In the genomic region with DNA sequence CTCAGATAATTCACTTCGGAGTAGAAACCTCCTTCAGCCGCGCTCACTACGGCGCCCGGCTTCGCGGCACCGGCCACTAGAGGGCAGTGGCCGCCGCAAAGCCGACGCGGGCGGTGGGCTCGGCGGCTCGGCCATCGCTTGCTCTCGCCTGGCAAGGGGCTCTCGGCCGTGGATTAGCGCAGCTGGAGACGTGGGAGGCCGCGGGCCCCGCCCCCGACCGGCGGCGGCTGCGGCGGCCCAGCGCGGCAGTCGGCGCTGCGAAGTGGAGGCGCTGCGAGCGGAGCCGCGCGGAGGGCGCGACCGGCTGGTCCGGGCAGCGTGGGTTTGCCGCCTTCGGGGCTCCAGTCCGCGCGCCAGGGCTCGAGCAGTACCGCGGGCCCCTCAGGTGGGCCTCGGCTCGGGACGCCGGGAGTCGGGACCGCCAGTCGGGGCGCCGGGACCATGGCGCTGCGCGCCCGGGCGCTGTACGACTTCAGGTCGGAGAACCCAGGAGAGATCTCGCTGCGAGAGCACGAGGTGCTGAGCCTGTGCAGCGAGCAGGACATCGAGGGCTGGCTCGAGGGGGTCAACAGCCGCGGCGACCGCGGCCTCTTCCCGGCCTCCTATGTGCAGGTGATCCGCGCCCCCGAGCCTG, we compare ENCODE assay signal across 8 cellular contexts. TPM values are rescaled to one million over a fixed set of nuclear protein-coding genes. Genes with fewer than 3 reads are reported as not detected.
DNase-seq lines count a peak whose midpoint lies in the region; ATAC-seq and TF ChIP-seq lines count a peak whose summit lies in the region.

A gene with protein sequence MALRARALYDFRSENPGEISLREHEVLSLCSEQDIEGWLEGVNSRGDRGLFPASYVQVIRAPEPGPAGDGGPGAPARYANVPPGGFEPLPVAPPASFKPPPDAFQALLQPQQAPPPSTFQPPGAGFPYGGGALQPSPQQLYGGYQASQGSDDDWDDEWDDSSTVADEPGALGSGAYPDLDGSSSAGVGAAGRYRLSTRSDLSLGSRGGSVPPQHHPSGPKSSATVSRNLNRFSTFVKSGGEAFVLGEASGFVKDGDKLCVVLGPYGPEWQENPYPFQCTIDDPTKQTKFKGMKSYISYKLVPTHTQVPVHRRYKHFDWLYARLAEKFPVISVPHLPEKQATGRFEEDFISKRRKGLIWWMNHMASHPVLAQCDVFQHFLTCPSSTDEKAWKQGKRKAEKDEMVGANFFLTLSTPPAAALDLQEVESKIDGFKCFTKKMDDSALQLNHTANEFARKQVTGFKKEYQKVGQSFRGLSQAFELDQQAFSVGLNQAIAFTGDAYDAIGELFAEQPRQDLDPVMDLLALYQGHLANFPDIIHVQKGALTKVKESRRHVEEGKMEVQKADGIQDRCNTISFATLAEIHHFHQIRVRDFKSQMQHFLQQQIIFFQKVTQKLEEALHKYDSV (plus strand): TSS at position 248 of the 634 bp plus-strand sequence. CDS start 194 bp downstream, at position 442.

- TF ChIP-seq POLR2A in lower leg skin (IDR thresholded peaks at IDR 0.05), result no peak

- WGBS in lower leg skin, 2 donors, result 0 to 2% methylated on average over 9 to 39 of the region's 88 CpGs

- TF ChIP-seq CTCF in C4-2B (conservative IDR thresholded peaks at IDR 0.05) (peak; percentile 99), lower leg skin (IDR thresholded peaks at IDR 0.05) (peak in 1 of 3 donors; percentile 62)

- H3K4me3 ChIP-seq in lower leg skin (ENCODE audit: low read depth, poor library complexity, severe bottlenecking), result peak within 1 kb of the TSS; percentile 86

- peak within 1 kb of the TSS; percentile 72 for H3K27ac ChIP-seq in C4-2B

- peak; percentile 95 for ATAC-seq in GM19328 (IDR thresholded peaks at IDR 0.05; ENCODE audit: unreplicated experiment)
- peak; percentile 86 for ATAC-seq in HG03469 (IDR thresholded peaks at IDR 0.05; ENCODE audit: unreplicated experiment)

- DNase-seq in NCI-H69 (lab: John Stamatoyannopoulos, UW) (peak; percentile 95), dermis microvascular lymphatic vessel endothelial cell (ENCODE audit: low read depth in 2 of 2) (peak; percentile 79 to 95), lower leg skin (ENCODE audit: low spot score in 2 of 2) (peak; percentile 89 to 98)
- DNase-seq in activated CD4-positive, alpha-beta T cell treated with anti-CD3 and anti-CD28 coated beads, Interleukin-2, amount 50 U/mL, for 4 hours, result peak; percentile 87 to 90
- peak; percentile 90 to 92 for DNase-seq in stimulated activated CD4-positive, alpha-beta T cell treated with anti-CD3 and anti-CD28 coated beads, Interleukin-4, amount 100 ng/mL, for 4 hours

- intact Hi-C loops in lower leg skin (cut with DNase I; ENCODE audit: low total_unique reads), result loop anchor here (5.0 to 10.0 kb wide), 3 partner anchors 330 to 637 kb away; no protein-coding TSS in a partner anchor

RNA-seq across cellular contexts. Expression of the gene that starts here (rescaled TPM):
- 8.7 and 15.2 TPM in 2 replicates for total RNA-seq in dermis microvascular lymphatic vessel endothelial cell
- 10 to 100 TPM; 38.5 to 59.6 (median 51.2) TPM for total RNA-seq in lower leg skin

Comparison
In these comparisons a context has a peak if more than half of its experiments do, and no peak if none do; other contexts are left out.
1. Peak in every context shown above with its lines: DNase-seq, ATAC-seq, H3K4me3 ChIP-seq and H3K27ac ChIP-seq.